ENCODE assay signal across 10 cellular contexts in genomic region chr6:157556671-157557430, GRCh38.
DNase-seq lines count a peak whose midpoint lies in the region; ATAC-seq, FAIRE-seq and TF ChIP-seq lines count a peak whose summit lies in the region.
"Had no signal": no experiment of that assay in that cellular context is flagged by ENCODE, and none has a peak within 500 bp of the region (broad histone marks: within the 10 kb centered on the region; RNA-seq: fewer than 3 reads in every experiment).

No MANE protein-coding gene starts in this region.

- POLR2A ChIA-PET in activated B cell treated with CpG ODN at 0.5 μM for 24 hours (lab: Charles Lee), result interaction anchor here (0.5 to 2.8 kb wide), 17 partner anchors 8 to 1456 kb away, joined by 3 to 18 read pairs (median 3); no protein-coding TSS in a partner anchor

- DNase-seq in GM12891 (ENCODE audit: insufficient read length, low spot score) (no peak), NCI-H1105 (lab: John Stamatoyannopoulos, UW) (peak; percentile 90), activated B cell treated with CpG ODN at 0.5 μM for 24 hours (peak; percentile 33), neural crest cell (ENCODE audit: low read depth, low spot score) (no peak), uterus (no peak), GM13976 (ENCODE audit: low spot score) (no peak), BE2C (no peak), T-helper 1 cell (no peak)

- H3K4me1 ChIP-seq in uterus (no peaks in the 10 kb centered on the region), BE2C (no peaks in the 10 kb centered on the region)

- H3K36me3 ChIP-seq in uterus (no peaks in the 10 kb centered on the region), BE2C (no peaks in the 10 kb centered on the region)

- H3K9me3 Mint-ChIP-seq in activated B cell treated with CpG ODN at 0.5 μM for 24 hours, result no peaks in the 10 kb centered on the region
- no peaks in the 10 kb centered on the region for H3K9me3 Mint-ChIP-seq in neural crest cell

- TF ChIP-seq POLR2A in GM12891 (IDR thresholded peaks at IDR 0.05; ENCODE audit: low read depth, low read length), result no peak
- no peak for TF ChIP-seq POLR2A in uterus (IDR thresholded peaks at IDR 0.05)

- intact Hi-C loops in activated B cell treated with CpG ODN at 0.5 μM for 24 hours (cut with micrococcal nuclease) (loop anchor here (2.0 kb wide), 1 partner anchor 18 kb away; no protein-coding TSS in a partner anchor), uterus (cut with DNase I; ENCODE audit: low total_unique reads) (no loop called here)

- H3K27ac ChIP-seq in uterus, result no peak overlapping the region

- H3K27ac Mint-ChIP-seq in activated B cell treated with CpG ODN at 0.5 μM for 24 hours, result peak overlapping the region; percentile 94
- H3K27ac Mint-ChIP-seq in neural crest cell (ENCODE audit: unreplicated experiment), result peak overlapping the region; percentile 52

- ATAC-seq in activated B cell treated with CpG ODN at 0.5 μM for 24 hours (ENCODE audit: low read depth), result peak; percentile 32

- H3K4me3 ChIP-seq in uterus (no peak overlapping the region), BE2C (ENCODE audit: low read depth, low read length) (no peak overlapping the region)

- H3K27me3 ChIP-seq in uterus, result no peaks in the 10 kb centered on the region
- no peaks in the 10 kb centered on the region for H3K27me3 ChIP-seq in BE2C

- H3K4me1 Mint-ChIP-seq in activated B cell treated with CpG ODN at 0.5 μM for 24 hours (peaks cover 81% of the 10 kb centered on the region), neural crest cell (peaks cover 26% of the 10 kb centered on the region)

- FAIRE-seq in GM12891 (lab: Jason Lieb, UNC), result peak; percentile 35
- FAIRE-seq: bronchial epithelial cell, frontal cortex had no signal

- H3K27me3 Mint-ChIP-seq in activated B cell treated with CpG ODN at 0.5 μM for 24 hours, result no peaks in the 10 kb centered on the region
- H3K27me3 Mint-ChIP-seq in neural crest cell (ENCODE audit: low read depth), result peaks cover 10% of the 10 kb centered on the region

- H3K36me3 Mint-ChIP-seq in activated B cell treated with CpG ODN at 0.5 μM for 24 hours (ENCODE audit: low read depth) (no peaks in the 10 kb centered on the region), neural crest cell (ENCODE audit: low read depth) (no peaks in the 10 kb centered on the region)

- no peak for TF ChIP-seq CTCF in activated B cell treated with CpG ODN at 0.5 μM for 24 hours (IDR thresholded peaks at IDR 0.05)
- no peak for TF ChIP-seq CTCF in neural crest cell (conservative IDR thresholded peaks at IDR 0.05)
- TF ChIP-seq CTCF in uterus (IDR thresholded peaks at IDR 0.05), result no peak
- TF ChIP-seq CTCF in GM13976 (IDR thresholded peaks at IDR 0.05; ENCODE audit: borderline replicate concordance, control extremely low read depth, extremely low read depth, insufficient read depth, missing control alignments), result no peak
- no peak for TF ChIP-seq CTCF in BE2C (IDR thresholded peaks at IDR 0.05; ENCODE audit: low read depth, low read length)

- H3K4me3 Mint-ChIP-seq in activated B cell treated with CpG ODN at 0.5 μM for 24 hours (peak overlapping the region; percentile 73), neural crest cell (no peak overlapping the region)

- CTCF ChIA-PET in activated B cell treated with CpG ODN at 0.5 μM for 24 hours (lab: Charles Lee), result interaction anchor here (0.8 kb wide), 2 partner anchors 11 to 109 kb away, joined by 3 to 4 read pairs; no protein-coding TSS in a partner anchor

- H3K9me3 ChIP-seq in uterus, result no peaks in the 10 kb centered on the region
- no peaks in the 10 kb centered on the region for H3K9me3 ChIP-seq in BE2C

- in situ Hi-C loops in GM13976 (cut with MboI; ENCODE audit: low sequenced_read_pairs, unreplicated experiment), result no loop called here

TF ChIP-seq in GM12891, 5 proteins besides CTCF, POLR2A, EP300 and RAD21:
- TF ChIP-seq POLR2AphosphoS5 (IDR thresholded peaks at IDR 0.05; ENCODE audit: low read depth, low read length) (no peak), SPI1 (IDR thresholded peaks at IDR 0.05; ENCODE audit: low read depth, low read length) (no peak), TAF1 (IDR thresholded peaks at IDR 0.05; ENCODE audit: low read depth, low read length) (no peak)

Comparison
In these comparisons a context has a peak if more than half of its experiments do, and no peak if none do; other contexts are left out.
1. DNase-seq: peak in NCI-H1105 (single experiment) and activated B cell treated with CpG ODN at 0.5 μM for 24 hours (single experiment); none in GM12891 (single experiment), neural crest cell (single experiment), uterus (0 of 2), GM13976 (single experiment), BE2C (single experiment) and T-helper 1 cell (0 of 5).